ENCODE assay signal across 1 cellular context in the genomic region with DNA sequence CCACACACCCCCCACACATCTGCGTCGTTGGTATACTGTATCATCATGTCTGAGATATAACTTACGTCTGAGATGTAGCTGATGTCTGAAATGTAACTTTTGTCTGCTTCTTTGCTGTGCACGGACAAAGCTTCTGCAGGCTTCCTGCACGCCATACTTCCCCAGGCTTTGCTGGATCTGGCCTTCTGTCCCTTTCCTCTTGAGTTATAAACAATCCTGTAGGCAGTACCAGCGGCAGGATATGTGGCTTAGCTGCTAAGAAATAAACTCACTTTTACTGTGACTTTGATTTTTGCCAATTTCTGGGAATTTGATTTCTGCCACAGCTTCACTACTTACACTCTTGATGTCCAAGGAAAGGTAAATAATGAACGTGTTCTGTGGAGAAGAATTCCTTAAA.
TF ChIP-seq lines count a peak whose summit lies in the region.

No MANE protein-coding gene starts in this region.

TF ChIP-seq in WTC11, 78 proteins besides CTCF, POLR2A, EP300 and RAD21 (continued from another document):
- TF ChIP-seq ZNF532 (CRISPR knock-in tag; IDR thresholded peaks at IDR 0.05; ENCODE audit: borderline replicate concordance) (no peak), MXD4 (CRISPR knock-in tag; IDR thresholded peaks at IDR 0.05; ENCODE audit: borderline replicate concordance) (no peak), RELA (CRISPR knock-in tag; IDR thresholded peaks at IDR 0.05; ENCODE audit: borderline replicate concordance) (no peak), ZNF263 (CRISPR knock-in tag; IDR thresholded peaks at IDR 0.05; ENCODE audit: low read depth) (no peak), NR2C2 (CRISPR knock-in tag; IDR thresholded peaks at IDR 0.05) (no peak), PRRX2 (CRISPR knock-in tag; IDR thresholded peaks at IDR 0.05) (no peak), ESRRA (CRISPR knock-in tag; IDR thresholded peaks at IDR 0.05; ENCODE audit: borderline replicate concordance) (no peak), FOXP1 (CRISPR knock-in tag; IDR thresholded peaks at IDR 0.05; ENCODE audit: borderline replicate concordance) (no peak)
- TF ChIP-seq, protein P1, sequence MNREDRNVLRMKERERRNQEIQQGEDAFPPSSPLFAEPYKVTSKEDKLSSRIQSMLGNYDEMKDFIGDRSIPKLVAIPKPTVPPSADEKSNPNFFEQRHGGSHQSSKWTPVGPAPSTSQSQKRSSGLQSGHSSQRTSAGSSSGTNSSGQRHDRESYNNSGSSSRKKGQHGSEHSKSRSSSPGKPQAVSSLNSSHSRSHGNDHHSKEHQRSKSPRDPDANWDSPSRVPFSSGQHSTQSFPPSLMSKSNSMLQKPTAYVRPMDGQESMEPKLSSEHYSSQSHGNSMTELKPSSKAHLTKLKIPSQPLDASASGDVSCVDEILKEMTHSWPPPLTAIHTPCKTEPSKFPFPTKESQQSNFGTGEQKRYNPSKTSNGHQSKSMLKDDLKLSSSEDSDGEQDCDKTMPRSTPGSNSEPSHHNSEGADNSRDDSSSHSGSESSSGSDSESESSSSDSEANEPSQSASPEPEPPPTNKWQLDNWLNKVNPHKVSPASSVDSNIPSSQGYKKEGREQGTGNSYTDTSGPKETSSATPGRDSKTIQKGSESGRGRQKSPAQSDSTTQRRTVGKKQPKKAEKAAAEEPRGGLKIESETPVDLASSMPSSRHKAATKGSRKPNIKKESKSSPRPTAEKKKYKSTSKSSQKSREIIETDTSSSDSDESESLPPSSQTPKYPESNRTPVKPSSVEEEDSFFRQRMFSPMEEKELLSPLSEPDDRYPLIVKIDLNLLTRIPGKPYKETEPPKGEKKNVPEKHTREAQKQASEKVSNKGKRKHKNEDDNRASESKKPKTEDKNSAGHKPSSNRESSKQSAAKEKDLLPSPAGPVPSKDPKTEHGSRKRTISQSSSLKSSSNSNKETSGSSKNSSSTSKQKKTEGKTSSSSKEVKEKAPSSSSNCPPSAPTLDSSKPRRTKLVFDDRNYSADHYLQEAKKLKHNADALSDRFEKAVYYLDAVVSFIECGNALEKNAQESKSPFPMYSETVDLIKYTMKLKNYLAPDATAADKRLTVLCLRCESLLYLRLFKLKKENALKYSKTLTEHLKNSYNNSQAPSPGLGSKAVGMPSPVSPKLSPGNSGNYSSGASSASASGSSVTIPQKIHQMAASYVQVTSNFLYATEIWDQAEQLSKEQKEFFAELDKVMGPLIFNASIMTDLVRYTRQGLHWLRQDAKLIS (CRISPR knock-in tag; IDR thresholded peaks at IDR 0.05; ENCODE audit: borderline replicate concordance): no peak
- TF ChIP-seq, protein P2, sequence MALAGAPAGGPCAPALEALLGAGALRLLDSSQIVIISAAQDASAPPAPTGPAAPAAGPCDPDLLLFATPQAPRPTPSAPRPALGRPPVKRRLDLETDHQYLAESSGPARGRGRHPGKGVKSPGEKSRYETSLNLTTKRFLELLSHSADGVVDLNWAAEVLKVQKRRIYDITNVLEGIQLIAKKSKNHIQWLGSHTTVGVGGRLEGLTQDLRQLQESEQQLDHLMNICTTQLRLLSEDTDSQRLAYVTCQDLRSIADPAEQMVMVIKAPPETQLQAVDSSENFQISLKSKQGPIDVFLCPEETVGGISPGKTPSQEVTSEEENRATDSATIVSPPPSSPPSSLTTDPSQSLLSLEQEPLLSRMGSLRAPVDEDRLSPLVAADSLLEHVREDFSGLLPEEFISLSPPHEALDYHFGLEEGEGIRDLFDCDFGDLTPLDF (CRISPR knock-in tag; IDR thresholded peaks at IDR 0.05): no peak
